8 cellular contexts compared by ENCODE assay signal in the genomic region with DNA sequence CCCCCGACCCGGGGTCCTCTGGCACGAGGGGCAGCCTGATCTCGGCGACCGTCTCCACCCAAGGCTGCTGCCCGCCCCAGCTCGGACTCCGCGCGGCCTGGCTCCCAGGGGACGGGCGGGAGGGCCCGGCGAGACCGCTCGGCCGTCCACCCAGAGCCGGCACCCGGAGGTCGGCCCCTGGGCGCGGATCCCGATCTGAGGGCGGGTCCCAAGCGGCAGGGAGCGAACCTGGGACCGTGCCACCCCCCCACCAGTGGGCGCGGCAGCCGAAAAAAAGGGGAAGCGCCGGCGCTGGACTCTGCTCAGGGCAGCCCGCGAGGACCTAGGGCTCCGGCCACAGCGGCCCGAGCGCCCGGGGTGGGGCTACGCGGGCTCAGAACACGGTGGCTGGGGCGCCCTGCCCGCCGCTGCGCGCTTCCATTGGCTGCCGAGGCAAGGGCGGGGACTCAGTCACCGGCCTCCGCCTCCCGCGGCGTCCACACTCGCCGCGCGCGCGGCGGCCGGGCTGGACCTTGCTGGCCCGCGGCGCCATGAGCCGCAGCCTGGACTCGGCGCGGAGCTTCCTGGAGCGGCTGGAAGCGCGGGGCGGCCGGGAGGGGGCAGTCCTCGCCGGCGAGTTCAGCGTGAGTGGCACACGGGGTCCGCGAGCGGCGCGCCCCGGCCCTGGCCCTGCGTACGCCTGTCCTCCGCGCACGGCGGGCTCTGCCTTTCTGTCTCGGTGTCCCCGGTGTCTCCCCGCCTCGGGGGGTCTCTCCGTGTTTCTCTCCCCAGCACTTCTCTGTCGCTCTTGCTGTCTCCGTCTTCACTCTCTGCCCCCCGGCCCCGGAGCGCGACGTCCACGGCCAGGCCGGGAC. TPM values are rescaled to one million over a fixed set of nuclear protein-coding genes. Genes with fewer than 3 reads are reported as not detected.
DNase-seq lines count a peak whose midpoint lies in the region; ATAC-seq and TF ChIP-seq lines count a peak whose summit lies in the region.

A gene with protein sequence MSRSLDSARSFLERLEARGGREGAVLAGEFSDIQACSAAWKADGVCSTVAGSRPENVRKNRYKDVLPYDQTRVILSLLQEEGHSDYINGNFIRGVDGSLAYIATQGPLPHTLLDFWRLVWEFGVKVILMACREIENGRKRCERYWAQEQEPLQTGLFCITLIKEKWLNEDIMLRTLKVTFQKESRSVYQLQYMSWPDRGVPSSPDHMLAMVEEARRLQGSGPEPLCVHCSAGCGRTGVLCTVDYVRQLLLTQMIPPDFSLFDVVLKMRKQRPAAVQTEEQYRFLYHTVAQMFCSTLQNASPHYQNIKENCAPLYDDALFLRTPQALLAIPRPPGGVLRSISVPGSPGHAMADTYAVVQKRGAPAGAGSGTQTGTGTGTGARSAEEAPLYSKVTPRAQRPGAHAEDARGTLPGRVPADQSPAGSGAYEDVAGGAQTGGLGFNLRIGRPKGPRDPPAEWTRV (plus strand): TSS at position 479 of the 854 bp plus-strand sequence. CDS start 52 bp downstream, at position 531.

- H3K27me3 Mint-ChIP-seq in naive thymus-derived CD8-positive, alpha-beta T cell, result no peaks in the 10 kb centered on the region

- 0 to 1% methylated on average over 17 to 69 of the region's 107 CpGs for WGBS in testis, 2 donors

- intact Hi-C loops in testis (cut with DNase I; ENCODE audit: low total_unique reads), result no loop called here

- no peaks in the 10 kb centered on the region for H3K36me3 ChIP-seq in testis (ENCODE audit: low read depth, missing control alignments)

- H3K27me3 ChIP-seq in testis, result no peaks in the 10 kb centered on the region

- no peaks in the 10 kb centered on the region for H3K9me3 ChIP-seq in testis

- H3K4me1 Mint-ChIP-seq in naive thymus-derived CD8-positive, alpha-beta T cell, result peaks cover 11 to 23% (median 13%) of the 10 kb centered on the region in 4 donors

- H3K27ac Mint-ChIP-seq in naive thymus-derived CD8-positive, alpha-beta T cell, result peak within 1 kb of the TSS in 9 of 10 donors; percentile 28 to 86 (median 71)

- TF ChIP-seq CTCF in fibroblast of pulmonary artery (IDR thresholded peaks at IDR 0.05; ENCODE audit: low read length, missing control alignments) (peak; percentile 21), testis (IDR thresholded peaks at IDR 0.05) (peak; percentile 41 to 49 (median 45))

- H3K4me1 ChIP-seq in testis, result peaks cover 6% of the 10 kb centered on the region

- no peaks in the 10 kb centered on the region for H3K36me3 Mint-ChIP-seq in naive thymus-derived CD8-positive, alpha-beta T cell

- DNase-seq in DMS79 (lab: John Stamatoyannopoulos, UW) (peak; percentile 60), HT-29 (ENCODE audit: low spot score) (peak; percentile 87), fibroblast of pulmonary artery (ENCODE audit: low read depth) (peak; percentile 88), testis (peak; percentile 89)
- DNase-seq in activated T-helper 9 cell treated with anti-CD3 and anti-CD28 coated beads, Interleukin-2, amount 50 U/mL, for 16 hours (ENCODE audit: low read depth), result peak; percentile 51
- peak in 9 of 10 donors; percentile 23 to 58 (median 50) for DNase-seq in naive thymus-derived CD8-positive, alpha-beta T cell

- peak; percentile 94 for ATAC-seq in GM21381 (IDR thresholded peaks at IDR 0.05; ENCODE audit: unreplicated experiment)
- ATAC-seq in naive thymus-derived CD8-positive, alpha-beta T cell, result peak; percentile 86 to 91

- peak within 1 kb of the TSS; percentile 73 to 88 (median 83) for H3K4me3 Mint-ChIP-seq in naive thymus-derived CD8-positive, alpha-beta T cell

- H3K27ac ChIP-seq in testis, result peak within 1 kb of the TSS; percentile 42 to 75

- POLR2A ChIA-PET in naive thymus-derived CD8-positive, alpha-beta T cell (lab: Charles Lee), result interaction anchor here (2.0 to 5.6 kb wide), 2 partner anchors 13 to 17 kb away, joined by 8 to 54 read pairs; a partner anchor contains a TSS

- TF ChIP-seq POLR2A in testis (IDR thresholded peaks at IDR 0.05), result no peak

- H3K9me3 Mint-ChIP-seq in naive thymus-derived CD8-positive, alpha-beta T cell, result peaks cover 0 to 2% (median 0%) of the 10 kb centered on the region in 9 donors

- H3K4me3 ChIP-seq in fibroblast of pulmonary artery (replicated peaks; ENCODE audit: low read depth, low read length) (peak within 1 kb of the TSS; percentile 66), testis (peak within 1 kb of the TSS; percentile 65 to 73)

TF ChIP-seq in PFSK-1, 5 proteins besides CTCF, POLR2A, EP300 and RAD21:
- TF ChIP-seq POLR2AphosphoS5 (IDR thresholded peaks at IDR 0.05; ENCODE audit: low read depth, low read length) (peak; percentile 73), SIN3A (IDR thresholded peaks at IDR 0.05; ENCODE audit: borderline replicate concordance, insufficient read depth, low read length) (no peak), TAF1 (IDR thresholded peaks at IDR 0.05; ENCODE audit: borderline replicate concordance, insufficient read depth, low read length) (peak; percentile 63; the same call in 1 of the 2 replicates), FOXP2 (optimal IDR thresholded peaks at IDR 0.05; ENCODE audit: borderline replicate concordance, extremely low read depth, extremely low read length, insufficient read depth) (no peak)
- TF ChIP-seq, protein P1, sequence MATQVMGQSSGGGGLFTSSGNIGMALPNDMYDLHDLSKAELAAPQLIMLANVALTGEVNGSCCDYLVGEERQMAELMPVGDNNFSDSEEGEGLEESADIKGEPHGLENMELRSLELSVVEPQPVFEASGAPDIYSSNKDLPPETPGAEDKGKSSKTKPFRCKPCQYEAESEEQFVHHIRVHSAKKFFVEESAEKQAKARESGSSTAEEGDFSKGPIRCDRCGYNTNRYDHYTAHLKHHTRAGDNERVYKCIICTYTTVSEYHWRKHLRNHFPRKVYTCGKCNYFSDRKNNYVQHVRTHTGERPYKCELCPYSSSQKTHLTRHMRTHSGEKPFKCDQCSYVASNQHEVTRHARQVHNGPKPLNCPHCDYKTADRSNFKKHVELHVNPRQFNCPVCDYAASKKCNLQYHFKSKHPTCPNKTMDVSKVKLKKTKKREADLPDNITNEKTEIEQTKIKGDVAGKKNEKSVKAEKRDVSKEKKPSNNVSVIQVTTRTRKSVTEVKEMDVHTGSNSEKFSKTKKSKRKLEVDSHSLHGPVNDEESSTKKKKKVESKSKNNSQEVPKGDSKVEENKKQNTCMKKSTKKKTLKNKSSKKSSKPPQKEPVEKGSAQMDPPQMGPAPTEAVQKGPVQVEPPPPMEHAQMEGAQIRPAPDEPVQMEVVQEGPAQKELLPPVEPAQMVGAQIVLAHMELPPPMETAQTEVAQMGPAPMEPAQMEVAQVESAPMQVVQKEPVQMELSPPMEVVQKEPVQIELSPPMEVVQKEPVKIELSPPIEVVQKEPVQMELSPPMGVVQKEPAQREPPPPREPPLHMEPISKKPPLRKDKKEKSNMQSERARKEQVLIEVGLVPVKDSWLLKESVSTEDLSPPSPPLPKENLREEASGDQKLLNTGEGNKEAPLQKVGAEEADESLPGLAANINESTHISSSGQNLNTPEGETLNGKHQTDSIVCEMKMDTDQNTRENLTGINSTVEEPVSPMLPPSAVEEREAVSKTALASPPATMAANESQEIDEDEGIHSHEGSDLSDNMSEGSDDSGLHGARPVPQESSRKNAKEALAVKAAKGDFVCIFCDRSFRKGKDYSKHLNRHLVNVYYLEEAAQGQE (IDR thresholded peaks at IDR 0.05; ENCODE audit: insufficient read depth in 1 of 2, low read depth in 2 of 2, low read length in 2 of 2), result no peak

RNA-seq across cellular contexts. Expression of the gene that starts here (rescaled TPM):
- 67.5 and 76.0 TPM in 2 replicates for total RNA-seq in HT-29 (2014; rRNA removed; shearing (Covaris generic))
- polyA plus RNA-seq in PFSK-1 (2012; ENCODE audit: insufficient read length, low read depth), result 15.8 TPM
- total RNA-seq in naive thymus-derived CD8-positive, alpha-beta T cell, result 10 to 100 TPM; 40.5 to 42.8 TPM
- polyA plus RNA-seq in naive thymus-derived CD8-positive, alpha-beta T cell, result 10 to 100 TPM; 33.7 to 47.5 (median 33.9) TPM
- 10 to 100 TPM; 23.4 to 33.0 TPM for total RNA-seq in testis
- 23.3 TPM for polyA plus RNA-seq in testis (ENCODE audit: insufficient read depth, low read depth, low replicate concordance)

Comparison
In these comparisons a context has a peak if more than half of its experiments do, and no peak if none do; other contexts are left out.
1. Peak in every context shown above with its lines: DNase-seq, ATAC-seq, H3K4me3 ChIP-seq and H3K27ac ChIP-seq.